In the genomic region with DNA sequence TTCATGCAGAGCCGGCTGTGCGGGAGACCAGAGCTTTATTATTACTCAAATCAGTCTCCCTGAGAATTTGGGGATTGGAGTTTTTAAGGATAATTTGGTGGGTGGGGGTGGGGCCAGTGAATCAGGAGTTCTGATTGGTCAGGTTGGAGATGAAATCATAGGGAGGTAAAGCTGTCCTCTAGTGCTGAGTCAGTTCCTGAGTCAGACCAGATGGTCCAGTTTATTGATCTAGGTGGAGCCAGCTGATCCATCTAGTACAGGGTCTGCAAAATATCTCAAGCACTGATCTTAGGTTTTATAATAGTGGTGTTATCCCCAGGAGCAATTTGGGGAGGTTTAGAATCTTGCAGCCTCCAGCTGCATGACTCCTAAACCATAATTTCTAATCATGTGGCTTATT, we compare ENCODE assay signal across 8 cellular contexts.
A peak's percentile ranks its signal among the peaks of the same experiment; 100 is the strongest.
DNase-seq lines count a peak whose midpoint lies in the region; ATAC-seq, FAIRE-seq and TF ChIP-seq lines count a peak whose summit lies in the region.
"Not testable (repeated sequence)": the region's sequence is repeated elsewhere in the genome, so short reads cannot be mapped to it uniquely, and the experiment has no call there.

No MANE protein-coding gene starts in this region.

- TF ChIP-seq POLR2A in A549 (IDR thresholded peaks at IDR 0.05; ENCODE audit: low read length): not testable (repeated sequence)

- not testable (repeated sequence) for H3K36me3 ChIP-seq in PC-9 (ENCODE audit: low read depth); adipocyte (ENCODE audit: control insufficient read depth, insufficient read depth, low read length, severe bottlenecking)

- POLR2A ChIA-PET in A549 (lab: Yijun Ruan, JAX); PC-9 (lab: Charles Lee; ENCODE audit: unreplicated experiment): not testable (repeated sequence)

- TF ChIP-seq CTCF in A549 (IDR thresholded peaks at IDR 0.05); HFFc6 (IDR thresholded peaks at IDR 0.05); PC-9 (conservative IDR thresholded peaks at IDR 0.05); choroid plexus epithelial cell (conservative IDR thresholded peaks at IDR 0.05; ENCODE audit: low read depth, low read length); foreskin fibroblast (IDR thresholded peaks at IDR 0.05; ENCODE audit: low read depth, low read length): not testable (repeated sequence)

- not testable (repeated sequence) for H3K4me3 Mint-ChIP-seq in HFFc6

- H3K4me1 Mint-ChIP-seq in HFFc6 (ENCODE audit: low read depth): peaks cover 23% of the 10 kb centered on the region

- TF ChIP-seq RAD21 in A549 (conservative IDR thresholded peaks at IDR 0.05 in 1 of 2, IDR thresholded peaks at IDR 0.05 in 1 of 2): not testable (repeated sequence)

- H3K9me2 ChIP-seq in PC-9 (ENCODE audit: insufficient read depth): not testable (repeated sequence)

- not testable (repeated sequence) for FAIRE-seq in A549 (lab: Jason Lieb, UNC)

- not testable (repeated sequence) for H3K4me3 ChIP-seq in A549; PC-9; adipocyte (ENCODE audit: low read length); choroid plexus epithelial cell (ENCODE audit: low read depth, low read length); foreskin fibroblast (ENCODE audit: low read depth in 1 of 2, low read length in 2 of 2)

- H3K27ac ChIP-seq in A549: peak overlapping the region; percentile 3 to 70; a peak in 4 of 6 replicates
- peak overlapping the region; percentile 37 for H3K27ac ChIP-seq in PC-9

- not testable (repeated sequence) for H2AFZ ChIP-seq in PC-9

- peak overlapping the region; percentile 20 for H3K9ac ChIP-seq in adipocyte (ENCODE audit: low read length)

- H3K27ac Mint-ChIP-seq in HFFc6: not testable (repeated sequence)

- not testable (repeated sequence) for H4K20me1 ChIP-seq in PC-9 (ENCODE audit: insufficient read depth)

- not testable (repeated sequence) for H3F3A ChIP-seq in PC-9 (ENCODE audit: insufficient read depth, low read depth)

- not testable (repeated sequence) for BruUV-seq in PC-9 (replicated peaks; lab: Mats Ljungman, UMichigan)

- H3K4me2 ChIP-seq in A549 (peak overlapping the region; percentile 9; the same call in 2 of the 3 replicates), PC-9 (peak overlapping the region; percentile 36)

- peak in 1 of 2 experiments; percentile 30 for DNase-seq in A549 (ENCODE audit: low read depth in 1 of 2, low spot score in 1 of 2)
- peak; percentile 43 for DNase-seq in EH (ENCODE audit: low read depth)
- peak; percentile 19 for DNase-seq in HFFc6
- DNase-seq in PC-9: peak in 1 of 2 experiments; percentile 73
- not testable (repeated sequence) for DNase-seq in adipocyte (ENCODE audit: low read depth)
- DNase-seq in choroid plexus epithelial cell (ENCODE audit: low read depth): peak; percentile 41
- peak; percentile 41 to 75 for DNase-seq in foreskin fibroblast
- DNase-seq in renal cortical epithelial cell (ENCODE audit: low read depth): peak; percentile 29

- not testable (repeated sequence) for H3K27me3 ChIP-seq in PC-9 (ENCODE audit: insufficient read depth, low read depth); adipocyte (replicated peaks; ENCODE audit: control insufficient read depth, insufficient read depth, low read length)

- intact Hi-C loops in PC-9 (cut with micrococcal nuclease; ENCODE audit: unreplicated experiment): not testable (repeated sequence)

- H3K27me3 Mint-ChIP-seq in HFFc6 (ENCODE audit: insufficient read depth): not testable (repeated sequence)

- H3K4me1 ChIP-seq in A549: peaks cover 19% of the 10 kb centered on the region
- peaks cover 21% of the 10 kb centered on the region for H3K4me1 ChIP-seq in PC-9 (replicated peaks; ENCODE audit: insufficient read depth)
- peaks cover 15% of the 10 kb centered on the region for H3K4me1 ChIP-seq in adipocyte (ENCODE audit: control insufficient read depth, insufficient read depth, low read length)

- 91% methylated on average over 2 of the region's 2 CpGs for WGBS in A549 (ENCODE audit: missing lambda C conversion rate)

- CTCF ChIA-PET in A549 (lab: Yijun Ruan, JAX): interaction anchor here (0.6 to 1.3 kb wide), 5 partner anchors 9 to 161 kb away, joined by 3 read pairs; no protein-coding TSS in a partner anchor
- CTCF ChIA-PET in PC-9 (lab: Charles Lee): not testable (repeated sequence)

- not testable (repeated sequence) for H3K9me3 ChIP-seq in A549; PC-9 (ENCODE audit: insufficient read depth, low read depth); adipocyte (ENCODE audit: control insufficient read depth, low read length)

- not testable (repeated sequence) for H3K79me2 ChIP-seq in PC-9 (ENCODE audit: low read depth)

- H3K9me3 Mint-ChIP-seq in HFFc6: not testable (repeated sequence)

- TF ChIP-seq EP300 in A549 (IDR thresholded peaks at IDR 0.05): not testable (repeated sequence)

- not testable (repeated sequence) for H3K36me3 Mint-ChIP-seq in HFFc6 (ENCODE audit: low read depth)

- peak; percentile 70 to 74; a peak in 3 of 6 replicates for ATAC-seq in A549

TF ChIP-seq in A549, 52 proteins besides CTCF, POLR2A, EP300 and RAD21:
- peak; percentile 55 for TF ChIP-seq MAFK (IDR thresholded peaks at IDR 0.05; ENCODE audit: partially characterized antibody)
